ENCODE assay signal across 15 cellular contexts in the genomic region with DNA sequence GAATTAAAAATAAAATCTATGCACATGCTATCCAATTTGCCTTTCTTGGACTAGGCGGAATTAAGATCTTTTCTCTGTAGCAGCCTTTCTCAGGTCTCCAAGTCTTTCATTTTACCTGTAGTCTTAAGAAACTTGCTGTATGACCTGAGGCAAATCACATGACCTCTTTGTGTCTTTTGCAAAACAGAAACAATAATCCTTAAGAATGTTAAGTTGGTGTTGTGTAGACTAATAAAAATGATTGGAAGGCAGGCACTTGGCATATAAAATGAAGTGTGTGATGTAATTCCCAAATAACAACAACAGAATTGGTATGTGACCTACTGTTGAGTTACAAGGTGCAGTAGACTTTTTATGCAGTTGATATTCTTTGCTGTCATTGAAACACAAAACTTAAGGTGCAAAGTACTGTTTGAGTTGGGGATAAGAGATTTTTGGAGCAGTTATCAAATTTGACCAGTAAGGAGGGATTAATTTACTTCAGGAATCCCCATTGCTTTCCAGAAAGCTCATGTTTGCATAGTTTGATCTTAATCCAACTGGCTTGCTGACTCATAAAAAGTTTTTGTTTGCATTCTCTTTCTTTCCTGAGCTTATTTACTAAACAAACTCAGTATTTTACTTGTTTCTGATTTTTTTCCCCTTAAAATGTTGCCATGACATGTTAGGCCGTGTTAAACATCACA. TPM values are rescaled to one million over a fixed set of nuclear protein-coding genes. Genes with fewer than 3 reads are reported as not detected.
DNase-seq lines count a peak whose midpoint lies in the region; ATAC-seq and TF ChIP-seq lines count a peak whose summit lies in the region.
"Had no signal": no experiment of that assay in that cellular context is flagged by ENCODE, and none has a peak within 500 bp of the region (broad histone marks: within the 10 kb centered on the region; RNA-seq: fewer than 3 reads in every experiment).

No MANE protein-coding gene starts in this region.

- WGBS in right cardiac atrium = 78% methylated on average over 2 of the region's 2 CpGs

- H3K27me3 ChIP-seq in right atrium auricular region (no peaks in the 10 kb centered on the region), right cardiac atrium (ENCODE audit: control insufficient read depth, insufficient read depth) (no peaks in the 10 kb centered on the region), vagina (no peaks in the 10 kb centered on the region)
- H3K27me3 ChIP-seq: MG63, ovary had no signal

- H3K9me3 ChIP-seq in right atrium auricular region = no peaks in the 10 kb centered on the region
- H3K9me3 ChIP-seq in right cardiac atrium (ENCODE audit: control insufficient read depth, low read length) = no peaks in the 10 kb centered on the region
- no peaks in the 10 kb centered on the region for H3K9me3 ChIP-seq in vagina
- H3K9me3 ChIP-seq: MG63, ovary had no signal

- H3K36me3 ChIP-seq in right atrium auricular region = peaks cover 12% of the 10 kb centered on the region
- H3K36me3 ChIP-seq in vagina = no peaks in the 10 kb centered on the region
- H3K36me3 ChIP-seq: MG63, ovary had no signal

- H3K9me3 Mint-ChIP-seq in brain = no peaks in the 10 kb centered on the region
- no peaks in the 10 kb centered on the region for H3K9me3 Mint-ChIP-seq in natural killer cell treated with Interleukin-12 subunit alpha and Interleukin-12 subunit beta and Interleukin-15 and Interleukin-18, amount 100 ng/mL, for 72 hours
- H3K9me3 Mint-ChIP-seq: endodermal cell had no signal

- H3K4me3 Mint-ChIP-seq in brain = peak overlapping the region in 1 of 5 experiments; percentile 26
- no peak overlapping the region for H3K4me3 Mint-ChIP-seq in natural killer cell treated with Interleukin-12 subunit alpha and Interleukin-12 subunit beta and Interleukin-15 and Interleukin-18, amount 100 ng/mL, for 72 hours
- H3K4me3 Mint-ChIP-seq: endodermal cell had no signal

- TF ChIP-seq POLR2A in vagina (IDR thresholded peaks at IDR 0.05) = no peak

- peaks cover 29% of the 10 kb centered on the region for H3K36me3 Mint-ChIP-seq in brain
- H3K36me3 Mint-ChIP-seq in natural killer cell treated with Interleukin-12 subunit alpha and Interleukin-12 subunit beta and Interleukin-15 and Interleukin-18, amount 100 ng/mL, for 72 hours = peaks cover 13% of the 10 kb centered on the region

- intact Hi-C loops in right cardiac atrium (cut with DNase I) (no loop called here), vagina (cut with DNase I) (loop anchor here (10.0 kb wide), 1 partner anchor 52 kb away; no protein-coding TSS in a partner anchor)

- no peaks in the 10 kb centered on the region for H3K27me3 Mint-ChIP-seq in brain
- no peaks in the 10 kb centered on the region for H3K27me3 Mint-ChIP-seq in natural killer cell treated with Interleukin-12 subunit alpha and Interleukin-12 subunit beta and Interleukin-15 and Interleukin-18, amount 100 ng/mL, for 72 hours

- H3K4me1 ChIP-seq in right atrium auricular region (peaks cover 0 to 86% of the 10 kb centered on the region in 2 donors), right cardiac atrium (ENCODE audit: control insufficient read depth, insufficient read depth, low read length) (peaks cover 37% of the 10 kb centered on the region), vagina (peaks cover 84% of the 10 kb centered on the region)

- H3K4me1 Mint-ChIP-seq in brain = peaks cover 60% of the 10 kb centered on the region
- H3K4me1 Mint-ChIP-seq in natural killer cell treated with Interleukin-12 subunit alpha and Interleukin-12 subunit beta and Interleukin-15 and Interleukin-18, amount 100 ng/mL, for 72 hours (ENCODE audit: low read depth in 2 of 2) = peaks cover 81 to 94% of the 10 kb centered on the region in 2 donors

- H3K4me3 ChIP-seq in right atrium auricular region = no peak overlapping the region
- H3K4me3 ChIP-seq in right cardiac atrium (ENCODE audit: low read length) = no peak overlapping the region
- H3K4me3 ChIP-seq in vagina = no peak overlapping the region
- H3K4me3 ChIP-seq: MG63, ovary had no signal

- no peak for TF ChIP-seq CTCF in right atrium auricular region (IDR thresholded peaks at IDR 0.05)
- TF ChIP-seq CTCF in brain (conservative IDR thresholded peaks at IDR 0.05) = no peak
- no peak for TF ChIP-seq CTCF in vagina (IDR thresholded peaks at IDR 0.05)

- no peak for ATAC-seq in right cardiac atrium
- no peak for ATAC-seq in natural killer cell treated with Interleukin-12 subunit alpha and Interleukin-12 subunit beta and Interleukin-15 and Interleukin-18, amount 100 ng/mL, for 72 hours

- peak overlapping the region in 4 of 5 experiments; percentile 29 to 79 (median 72) for H3K27ac Mint-ChIP-seq in brain
- H3K27ac Mint-ChIP-seq in natural killer cell treated with Interleukin-12 subunit alpha and Interleukin-12 subunit beta and Interleukin-15 and Interleukin-18, amount 100 ng/mL, for 72 hours = peak overlapping the region; percentile 65 to 97
- H3K27ac Mint-ChIP-seq: endodermal cell had no signal

- H3K27ac ChIP-seq in right atrium auricular region = peak overlapping the region; percentile 63 to 68
- H3K27ac ChIP-seq in right cardiac atrium (ENCODE audit: low read length) = no peak overlapping the region
- peak overlapping the region; percentile 31 for H3K27ac ChIP-seq in vagina

- DNase-seq in right atrium auricular region (ENCODE audit: low spot score) (no peak), right cardiac atrium (no peak), vagina (ENCODE audit: extremely low spot score in 2 of 2) (no peak), H4 (ENCODE audit: low spot score) (no peak), midbrain (lab: John Stamatoyannopoulos, UW) (no peak)
- no peak for DNase-seq in natural killer cell treated with Interleukin-12 subunit alpha and Interleukin-12 subunit beta and Interleukin-15 and Interleukin-18, amount 100 ng/mL, for 72 hours (ENCODE audit: low spot score)
- DNase-seq in activated naive CD4-positive, alpha-beta T cell treated with anti-CD3 and anti-CD28 coated beads, Interleukin-2, amount 50 U/mL, for 16 hours = no peak
- DNase-seq: activated CD4-positive, CD25-positive, alpha-beta regulatory T cell treated with anti-CD3 and anti-CD28 coated beads, Interleukin-2, amount 50 U/mL, for 72 hours; endodermal cell; HCEC 1CT; NCI-H510A treated with DMSO at 0.1 percent for 48 hours; SHP77 had no signal

RNA-seq across cellular contexts. Expression of a gene that starts 51.4 kb away (rescaled TPM):
- total RNA-seq in right atrium auricular region = 10 to 100 TPM; 19.2 to 24.7 TPM
- total RNA-seq in right cardiac atrium = 10 to 100 TPM; 16.5 to 25.9 (median 22.1) TPM
- 9.1 TPM for polyA plus RNA-seq in right cardiac atrium
- 35.4 TPM for polyA plus RNA-seq in brain (ENCODE audit: insufficient read depth, low read depth, low replicate concordance)
- 100 to 1,000 TPM; 111 to 139 TPM for total RNA-seq in natural killer cell treated with Interleukin-12 subunit alpha and Interleukin-12 subunit beta and Interleukin-15 and Interleukin-18, amount 100 ng/mL, for 72 hours
- total RNA-seq in vagina = 36.6 TPM
- 2.7 and 3.4 TPM in 2 replicates for total RNA-seq in H4 (2014; rRNA removed; shearing (Covaris generic))
